ENCODE assay signal across 30 cellular contexts in the genomic region with DNA sequence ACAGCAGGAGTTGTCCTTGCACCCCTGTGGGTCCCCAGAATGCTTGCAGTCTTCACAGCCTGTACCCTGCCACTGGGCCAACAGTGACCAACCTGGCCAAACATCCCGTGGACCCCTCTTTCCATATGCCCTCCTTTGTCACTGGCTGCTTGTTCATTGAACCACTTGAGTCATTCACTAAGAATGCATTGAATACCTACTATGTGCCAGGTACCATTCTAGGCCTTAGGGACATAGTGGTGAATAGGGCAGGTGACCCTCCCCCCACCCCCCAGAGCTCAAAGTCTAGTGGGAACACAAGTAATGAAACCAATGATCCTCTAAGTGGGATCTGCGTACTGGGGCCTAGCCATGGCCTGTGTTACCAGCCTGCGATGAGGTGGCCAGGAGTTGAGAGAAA. TPM values are rescaled to one million over a fixed set of nuclear protein-coding genes. Genes with fewer than 3 reads are reported as not detected.
"Had no signal": no experiment of that assay in that cellular context is flagged by ENCODE, and none has a peak within 500 bp of the region (broad histone marks: within the 10 kb centered on the region; RNA-seq: fewer than 3 reads in every experiment).

No MANE protein-coding gene starts in this region.

- H3K4me3 ChIP-seq: ascending aorta, breast epithelium, cardiac muscle cell, coronary artery, dorsolateral prefrontal cortex, esophagus muscularis mucosa, gastrocnemius medialis, heart left ventricle had no signal

- H3K36me3 ChIP-seq: ascending aorta, breast epithelium, cardiac muscle cell, esophagus muscularis mucosa, gastrocnemius medialis, heart left ventricle, WERI-Rb-1 had no signal

- DNase-seq: activated B cell treated with CpG ODN at 0.5 μM for 24 hours; activated CD4-positive, alpha-beta T cell treated with anti-CD3 and anti-CD28 coated beads for 48 hours; activated CD4-positive, alpha-beta T cell treated with anti-CD3 and anti-CD28 coated beads, Interleukin-2, amount 50 U/mL, for 1 hour; activated CD4-positive, alpha-beta T cell treated with anti-CD3 and anti-CD28 coated beads, Interleukin-2, amount 50 U/mL, for 48 hours; activated CD8-positive, alpha-beta memory T cell treated with anti-CD3 and anti-CD28 coated beads for 24 hours; activated effector memory CD4-positive, alpha-beta T cell treated with Interleukin-2 at 50 U/mL for 16 hours; activated naive CD4-positive, alpha-beta T cell treated with anti-CD3 and anti-CD28 coated beads, Interleukin-2, amount 50 U/mL, for 16 hours; activated naive CD4-positive, alpha-beta T cell treated with Interleukin-2 at 50 U/mL for 16 hours; activated T-cell treated with anti-CD3 and anti-CD28 coated beads, Interleukin-2, amount 50 U/mL, for 4 hours; central memory CD4-positive, alpha-beta T cell; cerebellar nuclear complex; dorsolateral prefrontal cortex; effector memory CD4-positive, alpha-beta T cell; endodermal cell; erythroblast; foreskin keratinocyte; gastrocnemius medialis; glutamatergic neuron; heart left ventricle; T-helper 9 cell; WERI-Rb-1 had no signal

- H3K9me3 ChIP-seq: ascending aorta, breast epithelium, esophagus muscularis mucosa, gastrocnemius medialis, heart left ventricle had no signal

- H3K27me3 ChIP-seq: ascending aorta, breast epithelium, cardiac muscle cell, dorsolateral prefrontal cortex, foreskin keratinocyte, gastrocnemius medialis had no signal

- H3K4me1 ChIP-seq: ascending aorta, breast epithelium, esophagus muscularis mucosa, foreskin keratinocyte, gastrocnemius medialis, heart left ventricle had no signal

- H3K27ac ChIP-seq: ascending aorta, breast epithelium, cardiac muscle cell, coronary artery, dorsolateral prefrontal cortex, esophagus muscularis mucosa, foreskin keratinocyte, gastrocnemius medialis, heart left ventricle, WERI-Rb-1 had no signal

- ATAC-seq: activated CD4-positive, CD25-positive, alpha-beta regulatory T cell treated with anti-CD3 and anti-CD28 coated beads, Interleukin-2, amount 50 U/mL, for 24 hours; activated T-helper 17 cell treated with anti-CD3 and anti-CD28 coated beads, Interleukin-2, amount 50 U/mL, for 72 hours; foreskin keratinocyte; gastrocnemius medialis; heart left ventricle had no signal

RNA-seq across cellular contexts. Expression of a gene that starts 38.1 kb away (rescaled TPM):
- total RNA-seq: activated B cell treated with CpG ODN at 0.5 μM for 24 hours; activated CD8-positive, alpha-beta T cell treated with anti-CD3 and anti-CD28 coated beads for 36 hours; activated T-cell treated with anti-CD3 and anti-CD28 coated beads, Interleukin-2, amount 50 U/mL, for 4 hours; ascending aorta; cardiac muscle cell; esophagus muscularis mucosa; gastrocnemius medialis; heart left ventricle; T-helper 2 cell treated with Interferon-gamma antibody and Interleukin-4, amounts not matched to agents 100 ng/mL and 5 ng/mL, for 36 hours had no signal
- polyA plus RNA-seq: cardiac muscle cell, heart left ventricle had no signal
